In genomic region chr6:116253188-116253504, GRCh38 we compare ENCODE assay signal across 9 cellular contexts. TPM values are rescaled to one million over a fixed set of nuclear protein-coding genes. Genes with fewer than 3 reads are reported as not detected.
DNase-seq lines count a peak whose midpoint lies in the region; ATAC-seq and TF ChIP-seq lines count a peak whose summit lies in the region.
"Had no signal": no experiment of that assay in that cellular context is flagged by ENCODE, and none has a peak within 500 bp of the region (broad histone marks: within the 10 kb centered on the region; RNA-seq: fewer than 3 reads in every experiment).

No MANE protein-coding gene starts in this region.

- H3K4me3 ChIP-seq in left ventricle myocardium inferior, result peak overlapping the region; percentile 92
- peak overlapping the region; percentile 86 for H3K4me3 ChIP-seq in coronary artery
- H3K4me3 ChIP-seq in mucosa of rectum (ENCODE audit: low read length in 2 of 2), result peak overlapping the region; percentile 86 to 92

- peak overlapping the region; percentile 90 for H3K27ac ChIP-seq in left ventricle myocardium inferior (replicated peaks)
- H3K27ac ChIP-seq in coronary artery, result peak overlapping the region; percentile 79 to 91
- H3K27ac ChIP-seq in mucosa of rectum (ENCODE audit: low read depth in 2 of 2, low read length in 2 of 2), result peak overlapping the region in 1 of 2 donors; percentile 80

- TF ChIP-seq CTCF in left ventricle myocardium inferior (IDR thresholded peaks at IDR 0.05; ENCODE audit: borderline replicate concordance) (no peak), coronary artery (IDR thresholded peaks at IDR 0.05) (no peak)

- no peaks in the 10 kb centered on the region for H3K9me3 Mint-ChIP-seq in activated naive CD8-positive, alpha-beta T cell treated with anti-CD3 and anti-CD28 coated beads for 36 hours
- H3K9me3 Mint-ChIP-seq: CD14-positive monocyte had no signal

- H3K36me3 ChIP-seq in left ventricle myocardium inferior, result no peaks in the 10 kb centered on the region
- H3K36me3 ChIP-seq in mucosa of rectum (ENCODE audit: control insufficient read depth in 2 of 2, insufficient read depth in 2 of 2, low read length in 2 of 2), result no peaks in the 10 kb centered on the region

- no peaks in the 10 kb centered on the region for H3K27me3 Mint-ChIP-seq in activated naive CD8-positive, alpha-beta T cell treated with anti-CD3 and anti-CD28 coated beads for 36 hours

- H3K36me3 Mint-ChIP-seq in activated naive CD8-positive, alpha-beta T cell treated with anti-CD3 and anti-CD28 coated beads for 36 hours, result peaks cover 29% of the 10 kb centered on the region
- H3K36me3 Mint-ChIP-seq: CD14-positive monocyte had no signal

- peak overlapping the region; percentile 63 to 87 for H3K9ac ChIP-seq in mucosa of rectum (ENCODE audit: low read depth in 1 of 2, low read length in 2 of 2)

- H3K9me3 ChIP-seq in left ventricle myocardium inferior (replicated peaks) (no peaks in the 10 kb centered on the region), mucosa of rectum (ENCODE audit: control insufficient read depth in 2 of 2, low read length in 2 of 2) (no peaks in the 10 kb centered on the region)

- H3K4me1 Mint-ChIP-seq in activated naive CD8-positive, alpha-beta T cell treated with anti-CD3 and anti-CD28 coated beads for 36 hours, result peaks cover 40% of the 10 kb centered on the region

- H3K4me3 Mint-ChIP-seq in activated naive CD8-positive, alpha-beta T cell treated with anti-CD3 and anti-CD28 coated beads for 36 hours, result no peak overlapping the region
- H3K4me3 Mint-ChIP-seq: CD14-positive monocyte had no signal

- intact Hi-C loops in left ventricle myocardium inferior (cut with micrococcal nuclease), result no loop called here
- intact Hi-C loops in left cardiac atrium (cut with DNase I), result no loop called here

- H3K27ac Mint-ChIP-seq in activated naive CD8-positive, alpha-beta T cell treated with anti-CD3 and anti-CD28 coated beads for 36 hours, result no peak overlapping the region
- H3K27ac Mint-ChIP-seq: CD14-positive monocyte had no signal

- no peak for ATAC-seq in left cardiac atrium
- ATAC-seq in HG03097 (IDR thresholded peaks at IDR 0.05; ENCODE audit: low FRiP score, unreplicated experiment), result no peak

- H3K4me1 ChIP-seq in left ventricle myocardium inferior, result peaks cover 74% of the 10 kb centered on the region
- H3K4me1 ChIP-seq in mucosa of rectum (ENCODE audit: control insufficient read depth in 2 of 2, insufficient read depth in 2 of 2, low read length in 2 of 2), result peaks cover 19 to 25% of the 10 kb centered on the region in 2 donors

- DNase-seq in left ventricle myocardium inferior, result no peak
- no peak for DNase-seq in left cardiac atrium
- no peak for DNase-seq in coronary artery (ENCODE audit: low spot score)
- no peak for DNase-seq in activated naive CD8-positive, alpha-beta T cell treated with anti-CD3 and anti-CD28 coated beads for 36 hours
- no peak for DNase-seq in NK-92 treated with Interleukin-12 subunit alpha and Interleukin-12 subunit beta, amount 100 ng/mL, for 24 hours (lab: John Stamatoyannopoulos, UW)
- DNase-seq in NCI-H1105 (lab: John Stamatoyannopoulos, UW), result no peak

- H3K27me3 ChIP-seq in left ventricle myocardium inferior (ENCODE audit: low read depth) (no peaks in the 10 kb centered on the region), mucosa of rectum (ENCODE audit: control insufficient read depth in 2 of 2, insufficient read depth in 2 of 2, low read length in 2 of 2) (no peaks in the 10 kb centered on the region)

RNA-seq across cellular contexts. Expression of gene TSPYL4, which starts 0.7 kb away (rescaled TPM):
- 30.5 TPM for total RNA-seq in left ventricle myocardium inferior
- total RNA-seq in left cardiac atrium, result 10 to 100 TPM; 28.0 to 35.0 TPM
- total RNA-seq in activated naive CD8-positive, alpha-beta T cell treated with anti-CD3 and anti-CD28 coated beads for 36 hours, result 10 to 100 TPM; 15.1 to 15.2 TPM

RNA-seq across cellular contexts. Expression of gene TSPYL1, which starts 26.6 kb away (rescaled TPM):
- total RNA-seq in left ventricle myocardium inferior, result 89.5 TPM
- 10 to 100 TPM; 78.2 to 90.8 TPM for total RNA-seq in left cardiac atrium
- 10 to 100 TPM; 45.4 to 46.0 TPM for total RNA-seq in activated naive CD8-positive, alpha-beta T cell treated with anti-CD3 and anti-CD28 coated beads for 36 hours
